In the genomic region with DNA sequence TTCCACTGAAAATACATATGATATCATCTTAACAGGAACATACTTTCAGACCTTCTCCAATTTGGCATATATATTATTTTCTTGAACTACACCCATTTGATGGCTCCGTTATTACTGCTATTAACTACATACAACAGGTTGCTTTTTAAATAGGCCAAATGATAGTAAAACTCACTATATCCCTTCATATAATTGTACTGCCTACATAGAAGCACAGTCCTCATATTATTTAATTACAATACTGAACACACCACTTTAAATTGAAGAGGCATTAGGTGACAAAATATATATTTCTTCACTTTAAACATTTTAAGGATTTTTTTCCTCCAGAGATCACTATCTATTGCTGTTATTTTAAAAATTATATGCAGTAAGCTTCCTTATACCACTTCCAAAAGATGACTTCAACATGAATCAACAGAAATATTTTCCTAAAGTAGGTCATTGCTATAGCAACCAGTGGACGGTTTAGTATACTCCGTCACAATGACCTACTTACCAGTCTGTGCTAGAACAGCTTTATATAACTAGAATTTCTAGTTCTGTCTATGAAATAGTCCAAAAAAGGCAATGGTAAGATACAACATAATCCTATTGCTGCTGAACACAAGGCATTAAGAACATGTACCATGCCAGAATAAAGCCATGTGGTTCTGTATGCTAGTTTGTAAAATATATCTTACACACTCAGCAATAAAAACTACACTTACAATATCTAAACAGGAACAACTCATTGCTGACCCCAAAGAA, we compare ENCODE assay signal across 8 cellular contexts. TPM values are rescaled to one million over a fixed set of nuclear protein-coding genes. Genes with fewer than 3 reads are reported as not detected.
DNase-seq lines count a peak whose midpoint lies in the region; ATAC-seq and TF ChIP-seq lines count a peak whose summit lies in the region.

No MANE protein-coding gene starts in this region.

- ATAC-seq in PC-3, result peak; percentile 97
- peak; percentile 92 to 93 for ATAC-seq in upper lobe of left lung (ENCODE audit: low FRiP score in 2 of 2)
- ATAC-seq in HG02884 (IDR thresholded peaks at IDR 0.05; ENCODE audit: unreplicated experiment), result no peak

- H3K36me3 ChIP-seq in PC-3 (ENCODE audit: low read depth, low read length) (no peaks in the 10 kb centered on the region), upper lobe of left lung (no peaks in the 10 kb centered on the region)

- H3K27ac ChIP-seq in PC-3 (ENCODE audit: low read length) (peak overlapping the region; percentile 52), coronary artery (peak overlapping the region; percentile 53 to 71), upper lobe of left lung (peak overlapping the region; percentile 41 to 83 (median 78))

- H3K4me1 ChIP-seq in PC-3 (ENCODE audit: insufficient read depth, low read length) (peaks cover 29% of the 10 kb centered on the region), upper lobe of left lung (peaks cover 6 to 33% (median 16%) of the 10 kb centered on the region in 4 donors)

- intact Hi-C loops in PC-3 (cut with micrococcal nuclease), result loop anchor here (1.0 kb wide), 4 partner anchors 30 to 253 kb away; partner anchors contain the start of gene RIC8B

- H3K9ac ChIP-seq in PC-3 (ENCODE audit: low read length), result peak overlapping the region; percentile 4; the same call in 1 of the 2 replicates

- CTCF ChIA-PET in PC-3 (lab: Charles Lee), result no interaction called here

- no peak for TF ChIP-seq POLR2A in upper lobe of left lung (IDR thresholded peaks at IDR 0.05)

- peak overlapping the region; percentile 23; the same call in 1 of the 2 replicates for H3K4me3 ChIP-seq in PC-3 (ENCODE audit: low read length)
- H3K4me3 ChIP-seq in coronary artery, result peak overlapping the region; percentile 32
- no peak overlapping the region for H3K4me3 ChIP-seq in upper lobe of left lung

- H3F3A ChIP-seq in PC-3 (ENCODE audit: low read length, unreplicated experiment), result no peaks in the 10 kb centered on the region

- no peaks in the 10 kb centered on the region for H3K9me2 ChIP-seq in PC-3 (replicated peaks; ENCODE audit: low read length)

- 38 to 45% methylated on average over 3 of the region's 3 CpGs for WGBS in upper lobe of left lung, 2 donors

- H3K27me3 ChIP-seq in PC-3 (ENCODE audit: low read length) (no peaks in the 10 kb centered on the region), upper lobe of left lung (no peaks in the 10 kb centered on the region)

- DNase-seq in NCI-H146 (lab: John Stamatoyannopoulos, UW) (peak; percentile 13), NCI-H146 treated with DMSO at 0.1 percent for 48 hours (lab: John Stamatoyannopoulos, UW; ENCODE audit: unreplicated experiment) (no peak), PC-3 (peak; percentile 98), coronary artery (ENCODE audit: low spot score) (no peak), medulla oblongata (ENCODE audit: extremely low spot score) (peak; percentile 45), upper lobe of left lung (no peak), KG1 (lab: John Stamatoyannopoulos, UW) (no peak)

- H3K79me2 ChIP-seq in PC-3 (ENCODE audit: low read length), result peaks cover 50% of the 10 kb centered on the region

- no peaks in the 10 kb centered on the region; the same call in 1 of the 2 replicates for H4K20me1 ChIP-seq in PC-3 (ENCODE audit: low read length)

- H3K4me2 ChIP-seq in PC-3 (ENCODE audit: low read length), result peak overlapping the region; percentile 68

- H3K9me3 ChIP-seq in PC-3 (ENCODE audit: low read length), result no peaks in the 10 kb centered on the region
- no peaks in the 10 kb centered on the region for H3K9me3 ChIP-seq in upper lobe of left lung

- H2AFZ ChIP-seq in PC-3 (ENCODE audit: low read length), result no peak overlapping the region

- peak in 2 of 4 donors; percentile 41 to 88 for TF ChIP-seq EP300 in upper lobe of left lung (IDR thresholded peaks at IDR 0.05)

- POLR2A ChIA-PET in PC-3 (lab: Charles Lee; ENCODE audit: unreplicated experiment), result interaction anchor here (0.5 kb wide), 1 partner anchor 58 kb away, joined by 4 read pairs; no protein-coding TSS in a partner anchor

- no TSS peak for BruUV-seq in PC-3 (replicated peaks; lab: Mats Ljungman, UMichigan)

- TF ChIP-seq CTCF in PC-3 (conservative IDR thresholded peaks at IDR 0.05; ENCODE audit: low read depth, low read length) (no peak), coronary artery (IDR thresholded peaks at IDR 0.05) (no peak), upper lobe of left lung (IDR thresholded peaks at IDR 0.05) (no peak)

RNA-seq across cellular contexts. Expression of gene MTERF2, which starts 40.5 kb away (rescaled TPM):
- total RNA-seq in PC-3 (2014; rRNA removed) (10.7 and 14.2 TPM in 2 replicates), upper lobe of left lung (10 to 100 TPM in 5 of 6 donors, 1 to 10 TPM in 1; 6.4 to 34.8 (median 13.6) TPM)

Comparison
In these comparisons a context has a peak if more than half of its experiments do, and no peak if none do; other contexts are left out.
1. DNase-seq: peak in NCI-H146 (single experiment), PC-3 (single experiment) and medulla oblongata (single experiment); none in NCI-H146 treated with DMSO at 0.1 percent for 48 hours (single experiment), coronary artery (single experiment), upper lobe of left lung (0 of 2) and KG1 (single experiment).
2. H3K4me3 ChIP-seq: peak in PC-3 (single experiment) and coronary artery (single experiment); none in upper lobe of left lung (0 of 4).
3. Peak in every context shown above with its lines, with median percentiles within 50 percentile points of each other: H3K27ac ChIP-seq.